ENCODE assay signal across 8 cellular contexts in genomic region chr9:127771570-127772189, GRCh38. TPM values are rescaled to one million over a fixed set of nuclear protein-coding genes. Genes with fewer than 3 reads are reported as not detected.
DNase-seq lines count a peak whose midpoint lies in the region; ATAC-seq, FAIRE-seq and TF ChIP-seq lines count a peak whose summit lies in the region.

No MANE protein-coding gene starts in this region.

- peaks cover 67% of the 10 kb centered on the region for H3K36me3 Mint-ChIP-seq in activated CD4-positive, alpha-beta T cell treated with anti-CD3 and anti-CD28 coated beads, Interleukin-2, amount 10 ng/mL, durations not matched to agents 7 days and 5 days (ENCODE audit: low read depth)
- H3K36me3 Mint-ChIP-seq in activated naive CD4-positive, alpha-beta T cell treated with anti-CD3 and anti-CD28 coated beads, Interleukin-2, amount 50 U/mL, for 72 hours, result peaks cover 8 to 35% of the 10 kb centered on the region in 2 donors

- ATAC-seq in activated naive CD4-positive, alpha-beta T cell treated with anti-CD3 and anti-CD28 coated beads, Interleukin-2, amount 50 U/mL, for 72 hours, result no peak
- no peak for ATAC-seq in sciatic nerve

- no peaks in the 10 kb centered on the region for H4K20me1 ChIP-seq in keratinocyte (ENCODE audit: control insufficient read depth, extremely low read depth, insufficient read depth, low read length)

- peak overlapping the region; percentile 81 for H3K4me3 Mint-ChIP-seq in activated CD4-positive, alpha-beta T cell treated with anti-CD3 and anti-CD28 coated beads, Interleukin-2, amount 10 ng/mL, durations not matched to agents 7 days and 5 days

- CTCF ChIA-PET in activated CD4-positive, alpha-beta T cell treated with anti-CD3 and anti-CD28 coated beads, Interleukin-2, amount 10 ng/mL, durations not matched to agents 7 days and 5 days (lab: Charles Lee), result interaction anchor here (0.9 to 3.7 kb wide), 11 partner anchors 13 to 172 kb away, joined by 3 to 25 read pairs (median 4); partner anchors contain the start of genes CDK9 and TOR2A

- H3K27ac Mint-ChIP-seq in activated CD4-positive, alpha-beta T cell treated with anti-CD3 and anti-CD28 coated beads, Interleukin-2, amount 10 ng/mL, durations not matched to agents 7 days and 5 days, result peak overlapping the region; percentile 84
- H3K27ac Mint-ChIP-seq in activated naive CD4-positive, alpha-beta T cell treated with anti-CD3 and anti-CD28 coated beads, Interleukin-2, amount 50 U/mL, for 72 hours, result peak overlapping the region; percentile 76 to 92

- no peaks in the 10 kb centered on the region for H3K27me3 ChIP-seq in keratinocyte (ENCODE audit: control insufficient read depth, extremely low read depth, insufficient read depth, low read length)
- H3K27me3 ChIP-seq in suprapubic skin, result no peaks in the 10 kb centered on the region

- H2AFZ ChIP-seq in keratinocyte (ENCODE audit: control insufficient read depth, low read length), result peak overlapping the region; percentile 14

- FAIRE-seq in keratinocyte (lab: Jason Lieb, UNC), result no peak

- no peaks in the 10 kb centered on the region for H3K9me3 ChIP-seq in keratinocyte (ENCODE audit: control insufficient read depth, low read depth, low read length)
- H3K9me3 ChIP-seq in suprapubic skin, result no peaks in the 10 kb centered on the region

- no peak overlapping the region for H3K9ac ChIP-seq in keratinocyte (ENCODE audit: control insufficient read depth, extremely low read depth, insufficient read depth, low read length)

- no peaks in the 10 kb centered on the region for H3K9me1 ChIP-seq in keratinocyte (ENCODE audit: control insufficient read depth, extremely low read depth, insufficient read depth, low read length)

- dilution Hi-C loops in keratinocyte (cut with MboI; ENCODE audit: extremely low pct_ligation_motif_present, low sequenced_read_pairs), result no loop called here

- no peaks in the 10 kb centered on the region for H3K79me2 ChIP-seq in keratinocyte (ENCODE audit: control insufficient read depth, insufficient read depth, low read length)

- no peak for TF ChIP-seq POLR2A in suprapubic skin (IDR thresholded peaks at IDR 0.05)
- no peak for TF ChIP-seq POLR2A in erythroblast (IDR thresholded peaks at IDR 0.05; ENCODE audit: low read length)

- peak overlapping the region; percentile 57 for H3K4me2 ChIP-seq in keratinocyte (ENCODE audit: control insufficient read depth, extremely low read depth, insufficient read depth, low read depth, low read length)

- H3K4me1 Mint-ChIP-seq in activated CD4-positive, alpha-beta T cell treated with anti-CD3 and anti-CD28 coated beads, Interleukin-2, amount 10 ng/mL, durations not matched to agents 7 days and 5 days, result peaks cover 82% of the 10 kb centered on the region

- no peaks in the 10 kb centered on the region for H3K36me3 ChIP-seq in keratinocyte (ENCODE audit: control insufficient read depth in 2 of 2, extremely low read depth in 1 of 2, insufficient read depth in 2 of 2, low read length in 2 of 2)
- no peaks in the 10 kb centered on the region for H3K36me3 ChIP-seq in suprapubic skin

- 10% methylated on average over 6 of the region's 19 CpGs for WGBS in suprapubic skin

- DNase-seq in activated CD4-positive, alpha-beta T cell treated with anti-CD3 and anti-CD28 coated beads, Interleukin-2, amount 10 ng/mL, durations not matched to agents 7 days and 5 days, result no peak
- DNase-seq in activated CD4-positive, alpha-beta T cell treated with anti-CD3 and anti-CD28 coated beads, Interleukin-2, amount 50 U/mL, for 4 hours, result no peak
- DNase-seq in activated naive CD4-positive, alpha-beta T cell treated with anti-CD3 and anti-CD28 coated beads, Interleukin-2, amount 50 U/mL, for 72 hours (ENCODE audit: low spot score in 2 of 2), result no peak
- DNase-seq in keratinocyte (ENCODE audit: low read depth, low spot score), result no peak
- DNase-seq in suprapubic skin (ENCODE audit: low spot score in 2 of 2), result no peak
- DNase-seq in erythroblast (lab: John Stamatoyannopoulos, UW), result no peak
- DNase-seq in sciatic nerve (ENCODE audit: low spot score), result no peak
- DNase-seq in NCI-H1092 (lab: John Stamatoyannopoulos, UW), result no peak

- intact Hi-C loops in sciatic nerve (cut with DNase I), result no loop called here

- H3K4me3 ChIP-seq in keratinocyte (ENCODE audit: control insufficient read depth in 2 of 3, extremely low read depth in 1 of 3, insufficient read depth in 2 of 3, low read depth in 1 of 3, low read length in 3 of 3) (peak overlapping the region in 1 of 3 experiments; percentile 64), suprapubic skin (peak overlapping the region; percentile 61)

- TF ChIP-seq EP300 in suprapubic skin (IDR thresholded peaks at IDR 0.05), result no peak

- TF ChIP-seq CTCF in keratinocyte (optimal IDR thresholded peaks at IDR 0.05 in 1 of 3, IDR thresholded peaks at IDR 0.05 in 1 of 3, conservative IDR thresholded peaks at IDR 0.05 in 1 of 3; ENCODE audit: extremely low read depth in 1 of 3, insufficient read depth in 2 of 3, low read length in 3 of 3) (no peak), suprapubic skin (IDR thresholded peaks at IDR 0.05) (no peak)

- no peaks in the 10 kb centered on the region for H3K9me3 Mint-ChIP-seq in activated CD4-positive, alpha-beta T cell treated with anti-CD3 and anti-CD28 coated beads, Interleukin-2, amount 10 ng/mL, durations not matched to agents 7 days and 5 days
- H3K9me3 Mint-ChIP-seq in activated naive CD4-positive, alpha-beta T cell treated with anti-CD3 and anti-CD28 coated beads, Interleukin-2, amount 50 U/mL, for 72 hours, result no peaks in the 10 kb centered on the region

- no peak overlapping the region for H3K27ac ChIP-seq in keratinocyte (ENCODE audit: control insufficient read depth, insufficient read depth, low read length)
- no peak overlapping the region for H3K27ac ChIP-seq in suprapubic skin

- peaks cover 10% of the 10 kb centered on the region for H3K4me1 ChIP-seq in keratinocyte (ENCODE audit: control insufficient read depth, extremely low read depth, insufficient read depth, low read length)
- peaks cover 40% of the 10 kb centered on the region for H3K4me1 ChIP-seq in suprapubic skin

- no peaks in the 10 kb centered on the region for H3K27me3 Mint-ChIP-seq in activated CD4-positive, alpha-beta T cell treated with anti-CD3 and anti-CD28 coated beads, Interleukin-2, amount 10 ng/mL, durations not matched to agents 7 days and 5 days

- POLR2A ChIA-PET in activated CD4-positive, alpha-beta T cell treated with anti-CD3 and anti-CD28 coated beads, Interleukin-2, amount 10 ng/mL, durations not matched to agents 7 days and 5 days (lab: Charles Lee), result interaction anchor here (0.8 kb wide), 1 partner anchor 144 kb away, joined by 3 read pairs; no protein-coding TSS in a partner anchor

RNA-seq across cellular contexts. Expression of gene SH2D3C, which starts 6.8 kb away (rescaled TPM):
- total RNA-seq in activated CD4-positive, alpha-beta T cell treated with anti-CD3 and anti-CD28 coated beads, Interleukin-2, amount 10 ng/mL, durations not matched to agents 7 days and 5 days, result 10 to 100 TPM; 67.9 to 71.4 TPM
- total RNA-seq in activated naive CD4-positive, alpha-beta T cell treated with anti-CD3 and anti-CD28 coated beads, Interleukin-2, amount 50 U/mL, for 72 hours, result 10 to 100 TPM; 39.3 to 39.5 TPM
- 0.12 to 0.21 TPM in 2 of 3 replicates, not detected in the other for polyA plus RNA-seq in keratinocyte
- polyA plus RNA-seq in keratinocyte (2011; ENCODE audit: low read depth), result not detected
- polyA plus RNA-seq in keratinocyte (2011; cell fraction: cytosol; rRNA removed), result 0.07 and 0.13 TPM in 2 replicates
- 0.06 and 0.27 TPM in 2 replicates for polyA plus RNA-seq in keratinocyte (2011; cell fraction: nucleus; rRNA removed)
- 0.13 and 0.18 TPM in 2 replicates for polyA plus RNA-seq in keratinocyte (2012; ENCODE audit: low replicate concordance)
- polyA minus RNA-seq in keratinocyte, result 0.16 TPM in 1 of 3 replicates, not detected in the others
- polyA minus RNA-seq in keratinocyte (2011; cell fraction: cytosol; rRNA and poly(A)+ RNA removed), result not detected
- not detected in 2 replicates for polyA minus RNA-seq in keratinocyte (2011; cell fraction: nucleus; rRNA and poly(A)+ RNA removed)
- total RNA-seq in suprapubic skin, result 1 to 10 TPM; 3.4 to 8.9 (median 6.1) TPM
- total RNA-seq in sciatic nerve, result 22.6 TPM

RNA-seq across cellular contexts. Expression of gene CDK9, which starts 14.2 kb away (rescaled TPM):
- 100 to 1,000 TPM in 1 of 2 experiments, 10 to 100 TPM in 1; 99.4 to 110 TPM for total RNA-seq in activated CD4-positive, alpha-beta T cell treated with anti-CD3 and anti-CD28 coated beads, Interleukin-2, amount 10 ng/mL, durations not matched to agents 7 days and 5 days
- 10 to 100 TPM; 74.8 to 89.3 TPM for total RNA-seq in activated naive CD4-positive, alpha-beta T cell treated with anti-CD3 and anti-CD28 coated beads, Interleukin-2, amount 50 U/mL, for 72 hours
- 39.0 to 100.0 TPM (median 47.8 TPM) in 3 replicates for polyA plus RNA-seq in keratinocyte
- 35.0 TPM for polyA plus RNA-seq in keratinocyte (2011; ENCODE audit: low read depth)
- 41.3 and 43.3 TPM in 2 replicates for polyA plus RNA-seq in keratinocyte (2011; cell fraction: cytosol; rRNA removed)
- 66.7 and 69.1 TPM in 2 replicates for polyA plus RNA-seq in keratinocyte (2011; cell fraction: nucleus; rRNA removed)
- polyA plus RNA-seq in keratinocyte (2012; ENCODE audit: low replicate concordance), result 49.0 and 57.9 TPM in 2 replicates
- 65.3 to 79.5 TPM (median 73.0 TPM) in 3 replicates for polyA minus RNA-seq in keratinocyte
- 65.2 TPM for polyA minus RNA-seq in keratinocyte (2011; cell fraction: cytosol; rRNA and poly(A)+ RNA removed)
- 33.9 and 50.0 TPM in 2 replicates for polyA minus RNA-seq in keratinocyte (2011; cell fraction: nucleus; rRNA and poly(A)+ RNA removed)
- total RNA-seq in suprapubic skin (100 to 1,000 TPM in 1 of 4 donors, 10 to 100 TPM in 3; 57.2 to 119 (median 72.7) TPM), sciatic nerve (127 TPM)

RNA-seq across cellular contexts. Expression of gene FPGS, which starts 31.0 kb away (rescaled TPM):
- total RNA-seq in activated CD4-positive, alpha-beta T cell treated with anti-CD3 and anti-CD28 coated beads, Interleukin-2, amount 10 ng/mL, durations not matched to agents 7 days and 5 days, result 10 to 100 TPM; 66.7 to 78.1 TPM
- total RNA-seq in activated naive CD4-positive, alpha-beta T cell treated with anti-CD3 and anti-CD28 coated beads, Interleukin-2, amount 50 U/mL, for 72 hours, result 10 to 100 TPM; 64.8 to 73.8 TPM
- polyA plus RNA-seq in keratinocyte, result 38.2 to 65.0 TPM (median 56.3 TPM) in 3 replicates
- polyA plus RNA-seq in keratinocyte (2011; ENCODE audit: low read depth), result 19.2 TPM
- polyA plus RNA-seq in keratinocyte (2011; cell fraction: cytosol; rRNA removed), result 42.2 and 62.6 TPM in 2 replicates
- polyA plus RNA-seq in keratinocyte (2011; cell fraction: nucleus; rRNA removed), result 83.1 and 97.6 TPM in 2 replicates
- 23.7 and 67.7 TPM in 2 replicates for polyA plus RNA-seq in keratinocyte (2012; ENCODE audit: low replicate concordance)
- polyA minus RNA-seq in keratinocyte, result 45.2 to 134 TPM (median 50.4 TPM) in 3 replicates
- 85.6 TPM for polyA minus RNA-seq in keratinocyte (2011; cell fraction: cytosol; rRNA and poly(A)+ RNA removed)
- 38.2 and 44.2 TPM in 2 replicates for polyA minus RNA-seq in keratinocyte (2011; cell fraction: nucleus; rRNA and poly(A)+ RNA removed)
- total RNA-seq in suprapubic skin, result 10 to 100 TPM; 22.9 to 50.3 (median 28.3) TPM
- total RNA-seq in sciatic nerve, result 69.7 TPM

RNA-seq across cellular contexts. Expression of gene TOR2A, which starts 36.6 kb away (rescaled TPM):
- 10 to 100 TPM; 21.7 to 24.0 TPM for total RNA-seq in activated CD4-positive, alpha-beta T cell treated with anti-CD3 and anti-CD28 coated beads, Interleukin-2, amount 10 ng/mL, durations not matched to agents 7 days and 5 days
- total RNA-seq in activated naive CD4-positive, alpha-beta T cell treated with anti-CD3 and anti-CD28 coated beads, Interleukin-2, amount 50 U/mL, for 72 hours, result 10 to 100 TPM; 10.9 to 17.1 TPM
- polyA plus RNA-seq in keratinocyte, result 2.3 to 5.9 TPM (median 4.1 TPM) in 3 replicates
- 4.1 TPM for polyA plus RNA-seq in keratinocyte (2011; ENCODE audit: low read depth)
- polyA plus RNA-seq in keratinocyte (2011; cell fraction: cytosol; rRNA removed), result 3.7 and 6.1 TPM in 2 replicates
- 9.9 and 12.0 TPM in 2 replicates for polyA plus RNA-seq in keratinocyte (2011; cell fraction: nucleus; rRNA removed)
- polyA plus RNA-seq in keratinocyte (2012; ENCODE audit: low replicate concordance), result 7.8 and 8.8 TPM in 2 replicates
- 1.7 to 7.1 TPM (median 2.6 TPM) in 3 replicates for polyA minus RNA-seq in keratinocyte
- polyA minus RNA-seq in keratinocyte (2011; cell fraction: cytosol; rRNA and poly(A)+ RNA removed), result 9.2 TPM
- polyA minus RNA-seq in keratinocyte (2011; cell fraction: nucleus; rRNA and poly(A)+ RNA removed), result 2.8 and 5.9 TPM in 2 replicates
- total RNA-seq in suprapubic skin, result 10 to 100 TPM; 16.1 to 24.3 (median 19.3) TPM
- 6.8 TPM for total RNA-seq in sciatic nerve

RNA-seq across cellular contexts. Expression of gene TTC16, which starts 55.8 kb away (rescaled TPM):
- 1 to 10 TPM; 1.2 to 1.6 TPM for total RNA-seq in activated CD4-positive, alpha-beta T cell treated with anti-CD3 and anti-CD28 coated beads, Interleukin-2, amount 10 ng/mL, durations not matched to agents 7 days and 5 days
- total RNA-seq in activated naive CD4-positive, alpha-beta T cell treated with anti-CD3 and anti-CD28 coated beads, Interleukin-2, amount 50 U/mL, for 72 hours, result under 1 TPM; 0.62 to 0.73 TPM
- polyA plus RNA-seq in keratinocyte, result 0.03 to 0.05 TPM in 2 of 3 replicates, not detected in the other
- not detected for polyA plus RNA-seq in keratinocyte (2011; ENCODE audit: low read depth)
- polyA plus RNA-seq in keratinocyte (2011; cell fraction: cytosol; rRNA removed), result 0.01 TPM in 1 of 2 replicates, not detected in the other
- 0.08 TPM in 1 of 2 replicates, not detected in the other for polyA plus RNA-seq in keratinocyte (2011; cell fraction: nucleus; rRNA removed)
- polyA plus RNA-seq in keratinocyte (2012; ENCODE audit: low replicate concordance), result not detected in 2 replicates
- 0.10 TPM in 1 of 3 replicates, not detected in the others for polyA minus RNA-seq in keratinocyte
- not detected for polyA minus RNA-seq in keratinocyte (2011; cell fraction: cytosol; rRNA and poly(A)+ RNA removed)
- not detected in 2 replicates for polyA minus RNA-seq in keratinocyte (2011; cell fraction: nucleus; rRNA and poly(A)+ RNA removed)
- total RNA-seq in suprapubic skin (under 1 TPM in 2 of 4 donors, not detected in 2; 0.16 to 0.21 TPM), sciatic nerve (0.13 TPM)
